In the genomic region with DNA sequence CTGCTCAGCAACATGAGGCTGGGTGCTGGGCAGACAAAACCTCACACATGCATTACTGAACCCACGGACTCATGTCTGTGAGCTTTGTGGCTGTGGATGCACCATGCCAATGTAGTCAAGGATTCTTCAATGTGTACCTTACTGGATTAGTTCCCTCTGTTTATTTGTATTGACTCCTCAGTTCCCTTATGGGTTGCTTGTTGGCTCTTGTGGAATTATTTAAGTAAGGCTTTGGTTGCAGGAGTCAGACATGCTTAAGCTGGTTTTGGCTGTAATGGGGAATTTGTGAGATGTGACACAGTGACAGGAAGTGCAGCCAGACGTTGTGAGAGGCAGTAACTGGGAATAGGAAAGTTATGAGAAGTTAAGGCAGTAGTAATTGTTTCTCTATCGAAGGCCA, we compare ENCODE assay signal across 29 cellular contexts. TPM values are rescaled to one million over a fixed set of nuclear protein-coding genes. Genes with fewer than 3 reads are reported as not detected.
"Had no signal": no experiment of that assay in that cellular context is flagged by ENCODE, and none has a peak within 500 bp of the region (broad histone marks: within the 10 kb centered on the region; RNA-seq: fewer than 3 reads in every experiment).

No MANE protein-coding gene starts in this region.

- FAIRE-seq: TTC549 had no signal

- H3K36me3 ChIP-seq: adrenal gland, breast epithelium had no signal

- H3K27me3 ChIP-seq: adrenal gland, breast epithelium had no signal

- H3K4me1 ChIP-seq: breast epithelium had no signal

- H3K9me3 ChIP-seq: adrenal gland, breast epithelium had no signal

- DNase-seq: activated B cell treated with CpG ODN at 0.5 μM for 24 hours; activated CD4-positive, alpha-beta T cell treated with anti-CD3 and anti-CD28 coated beads for 1 hour; activated CD4-positive, alpha-beta T cell treated with anti-CD3 and anti-CD28 coated beads, Interleukin-2, amount 10 ng/mL, durations not matched to agents 24 days and 14 days; activated CD4-positive, alpha-beta T cell treated with anti-CD3 and anti-CD28 coated beads, Interleukin-2, amount 50 U/mL, for 48 hours; activated gamma-delta T cell; activated naive CD4-positive, alpha-beta T cell treated with anti-CD3 and anti-CD28 coated beads, Interleukin-2, amount 10 ng/mL, durations not matched to agents 7 days and 5 days; activated naive CD8-positive, alpha-beta T cell treated with anti-CD3 and anti-CD28 coated beads, Interleukin-2, amount 10 ng/mL, durations not matched to agents 7 days and 5 days; activated T-cell treated with anti-CD3 and anti-CD28 coated beads for 4 hours; activated T-cell treated with anti-CD3 and anti-CD28 coated beads, Interleukin-2, amount 50 U/mL, for 48 hours; adrenal gland; aorta; Karpas-422; NCI-H1105 treated with DMSO at 0.1 percent for 48 hours; NCI-H146; NCI-H187 treated with DMSO at 0.1 percent for 48 hours; NCI-H2081 treated with DMSO at 0.1 percent for 48 hours; NCI-H526 treated with DMSO at 0.1 percent for 48 hours; NCI-H82; SIG-M5; T-cell; T-helper 2 cell; T1000 had no signal

- H3K27ac ChIP-seq: adrenal gland, breast epithelium, SK-N-MC had no signal

- ATAC-seq: activated T-helper 17 cell treated with anti-CD3 and anti-CD28 coated beads, Interleukin-2, amount 50 U/mL, for 72 hours; T-cell had no signal

- H3K4me3 ChIP-seq: adrenal gland, breast epithelium, SK-N-MC had no signal

RNA-seq across cellular contexts. Expression of a gene that starts 13.6 kb away (rescaled TPM):
- total RNA-seq: activated B cell treated with CpG ODN at 0.5 μM for 24 hours, NCI-H460, OCI-LY7, T-cell had no signal

RNA-seq across cellular contexts. Expression of a gene that starts 46.0 kb away (rescaled TPM):
- total RNA-seq: activated B cell treated with CpG ODN at 0.5 μM for 24 hours; activated CD4-positive, alpha-beta T cell treated with anti-CD3 and anti-CD28 coated beads, Interleukin-2, amount 10 ng/mL, durations not matched to agents 24 days and 14 days; activated naive CD8-positive, alpha-beta T cell treated with anti-CD3 and anti-CD28 coated beads, Interleukin-2, amount 10 ng/mL, durations not matched to agents 7 days and 5 days; activated T-helper 17 cell treated with anti-CD3 and anti-CD28 coated beads, Interleukin-2, amount 50 U/mL, for 72 hours; adrenal gland; aorta; breast epithelium; NCI-H460; OCI-LY7; RPMI7951; T-cell had no signal
- polyA plus RNA-seq: adrenal gland, aorta had no signal

RNA-seq across cellular contexts. Expression of a gene that starts 54.8 kb away (rescaled TPM):
- total RNA-seq: activated B cell treated with CpG ODN at 0.5 μM for 24 hours; activated CD4-positive, alpha-beta T cell treated with anti-CD3 and anti-CD28 coated beads, Interleukin-2, amount 10 ng/mL, durations not matched to agents 24 days and 14 days; activated naive CD8-positive, alpha-beta T cell treated with anti-CD3 and anti-CD28 coated beads, Interleukin-2, amount 10 ng/mL, durations not matched to agents 7 days and 5 days; activated T-helper 17 cell treated with anti-CD3 and anti-CD28 coated beads, Interleukin-2, amount 50 U/mL, for 72 hours; adrenal gland; aorta; breast epithelium; NCI-H460; OCI-LY7; RPMI7951; T-cell had no signal
- polyA plus RNA-seq: adrenal gland, aorta had no signal
